8 cellular contexts compared by ENCODE assay signal in the genomic region with DNA sequence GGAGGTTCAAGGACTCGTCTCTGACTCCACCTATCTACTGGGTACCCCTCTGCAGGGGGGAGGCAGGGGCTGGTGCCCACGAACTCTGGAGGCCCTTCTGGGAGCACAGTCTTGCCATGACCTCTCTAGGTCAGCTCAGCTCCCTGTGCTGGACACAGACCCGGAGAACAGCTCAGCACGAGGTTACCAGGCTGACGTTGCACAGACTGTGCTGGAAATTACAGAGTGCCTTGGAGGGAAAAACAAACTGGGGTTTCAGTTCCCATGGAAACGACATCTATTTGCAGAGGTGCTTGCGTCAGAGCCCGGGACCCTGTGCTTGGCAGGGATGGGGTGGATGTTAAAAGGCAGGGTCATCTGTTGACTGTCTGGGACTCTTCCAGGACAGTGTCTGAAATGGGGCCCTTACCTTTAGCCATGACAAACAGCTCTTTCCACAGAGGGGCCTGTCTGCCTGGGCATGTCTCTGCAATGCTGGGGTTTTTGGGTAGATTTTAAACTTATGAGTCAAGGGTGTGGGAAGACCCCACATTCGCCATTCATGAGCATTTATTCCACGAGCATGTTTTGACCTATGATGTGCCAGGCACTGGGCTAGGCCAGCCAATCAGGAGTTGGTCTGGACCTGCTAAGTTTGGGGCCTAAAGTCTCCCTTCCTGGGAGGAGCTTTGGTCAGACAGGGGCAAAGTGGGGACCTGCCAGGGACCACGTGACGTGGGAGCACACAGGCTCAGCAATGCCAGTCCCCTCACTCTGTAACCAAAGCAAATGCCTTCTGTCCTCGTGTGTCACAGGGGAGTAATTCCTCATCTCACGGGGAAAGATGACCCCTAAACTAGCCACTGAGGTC. TPM values are rescaled to one million over a fixed set of nuclear protein-coding genes. Genes with fewer than 3 reads are reported as not detected.
A peak's percentile ranks its signal among the peaks of the same experiment; 100 is the strongest.
DNase-seq lines count a peak whose midpoint lies in the region; ATAC-seq and TF ChIP-seq lines count a peak whose summit lies in the region.

No MANE protein-coding gene starts in this region.

- H3K9me3 ChIP-seq in esophagus squamous epithelium: no peaks in the 10 kb centered on the region
- no peaks in the 10 kb centered on the region for H3K9me3 ChIP-seq in WERI-Rb-1 (ENCODE audit: severe bottlenecking)

- no peak overlapping the region for H3K4me3 ChIP-seq in esophagus squamous epithelium
- no peak overlapping the region for H3K4me3 ChIP-seq in WERI-Rb-1 (ENCODE audit: low read depth, low read length)

- TF ChIP-seq CTCF in activated CD8-positive, alpha-beta T cell treated with anti-CD3 and anti-CD28 coated beads for 36 hours (IDR thresholded peaks at IDR 0.05): no peak
- TF ChIP-seq CTCF in esophagus squamous epithelium (IDR thresholded peaks at IDR 0.05) (no peak), neural crest cell (conservative IDR thresholded peaks at IDR 0.05) (no peak), WERI-Rb-1 (IDR thresholded peaks at IDR 0.05; ENCODE audit: low read depth, low read length) (no peak)

- H3K4me3 Mint-ChIP-seq in activated CD8-positive, alpha-beta T cell treated with anti-CD3 and anti-CD28 coated beads for 36 hours: peak overlapping the region; percentile 71
- H3K4me3 Mint-ChIP-seq in neural crest cell: no peak overlapping the region

- H3K36me3 ChIP-seq in esophagus squamous epithelium (no peaks in the 10 kb centered on the region), WERI-Rb-1 (no peaks in the 10 kb centered on the region)

- intact Hi-C loops in activated CD8-positive, alpha-beta T cell treated with anti-CD3 and anti-CD28 coated beads for 36 hours (cut with micrococcal nuclease): no loop called here
- intact Hi-C loops in esophagus squamous epithelium (cut with DNase I): no loop called here

- H3K4me1 ChIP-seq in esophagus squamous epithelium: peaks cover 39 to 83% (median 68%) of the 10 kb centered on the region in 3 donors

- peak overlapping the region; percentile 93 for H3K27ac Mint-ChIP-seq in activated CD8-positive, alpha-beta T cell treated with anti-CD3 and anti-CD28 coated beads for 36 hours
- H3K27ac Mint-ChIP-seq in neural crest cell (ENCODE audit: unreplicated experiment): peak overlapping the region; percentile 88

- H3K36me3 Mint-ChIP-seq in activated CD8-positive, alpha-beta T cell treated with anti-CD3 and anti-CD28 coated beads for 36 hours (ENCODE audit: low read depth): peaks cover 4% of the 10 kb centered on the region
- H3K36me3 Mint-ChIP-seq in neural crest cell (ENCODE audit: low read depth): no peaks in the 10 kb centered on the region

- peak in 1 of 4 donors; percentile 19 for TF ChIP-seq POLR2A in esophagus squamous epithelium (IDR thresholded peaks at IDR 0.05)

- ATAC-seq in GM18498 (IDR thresholded peaks at IDR 0.05; ENCODE audit: unreplicated experiment): peak; percentile 45
- ATAC-seq in HG03039 (IDR thresholded peaks at IDR 0.05; ENCODE audit: unreplicated experiment): peak; percentile 40
- peak; percentile 60 for ATAC-seq in activated CD8-positive, alpha-beta T cell treated with anti-CD3 and anti-CD28 coated beads for 36 hours

- peaks cover 91% of the 10 kb centered on the region for H3K4me1 Mint-ChIP-seq in activated CD8-positive, alpha-beta T cell treated with anti-CD3 and anti-CD28 coated beads for 36 hours (ENCODE audit: low read depth)
- H3K4me1 Mint-ChIP-seq in neural crest cell: peaks cover 32% of the 10 kb centered on the region

- H3K27me3 ChIP-seq in esophagus squamous epithelium: no peaks in the 10 kb centered on the region
- no peaks in the 10 kb centered on the region for H3K27me3 ChIP-seq in WERI-Rb-1 (ENCODE audit: insufficient read depth, low read depth, severe bottlenecking)

- no peaks in the 10 kb centered on the region for H3K9me3 Mint-ChIP-seq in activated CD8-positive, alpha-beta T cell treated with anti-CD3 and anti-CD28 coated beads for 36 hours
- no peaks in the 10 kb centered on the region for H3K9me3 Mint-ChIP-seq in neural crest cell

- POLR2A ChIA-PET in activated CD8-positive, alpha-beta T cell treated with anti-CD3 and anti-CD28 coated beads for 36 hours (lab: Charles Lee): interaction anchor here (0.8 to 19.7 kb wide), 12 partner anchors 8 to 105 kb away, joined by 3 to 548 read pairs (median 4); a partner anchor contains a TSS

- H3K27me3 Mint-ChIP-seq in activated CD8-positive, alpha-beta T cell treated with anti-CD3 and anti-CD28 coated beads for 36 hours: no peaks in the 10 kb centered on the region
- no peaks in the 10 kb centered on the region for H3K27me3 Mint-ChIP-seq in neural crest cell (ENCODE audit: low read depth)

- 18 to 22% methylated on average over 10 to 11 of the region's 14 CpGs for WGBS in esophagus squamous epithelium, 2 donors

- peak; percentile 91 for DNase-seq in activated CD8-positive, alpha-beta T cell treated with anti-CD3 and anti-CD28 coated beads for 36 hours
- DNase-seq in esophagus squamous epithelium (lab: John Stamatoyannopoulos, UW): no peak
- no peak for DNase-seq in neural crest cell (ENCODE audit: low read depth, low spot score)
- no peak for DNase-seq in DMS53 treated with DMSO at 0.1 percent for 48 hours (lab: John Stamatoyannopoulos, UW; ENCODE audit: unreplicated experiment)
- no peak for DNase-seq in WERI-Rb-1
- DNase-seq in amniotic stem cell (lab: John Stamatoyannopoulos, UW): no peak

- H3K27ac ChIP-seq in esophagus squamous epithelium (peak overlapping the region; percentile 69 to 95 (median 89)), WERI-Rb-1 (no peak overlapping the region; the same call in 1 of the 2 replicates)

- CTCF ChIA-PET in activated CD8-positive, alpha-beta T cell treated with anti-CD3 and anti-CD28 coated beads for 36 hours (lab: Charles Lee): interaction anchor here (1.1 to 15.3 kb wide), 7 partner anchors 9 to 99 kb away, joined by 3 to 234 read pairs (median 5); a partner anchor contains a TSS

RNA-seq across cellular contexts. Expression of a gene that starts 22.5 kb away (rescaled TPM):
- total RNA-seq in activated CD8-positive, alpha-beta T cell treated with anti-CD3 and anti-CD28 coated beads for 36 hours: 100 to 1,000 TPM; 297 to 302 TPM
- under 1 TPM in 3 of 4 donors, not detected in 1; 0.12 to 0.95 (median 0.53) TPM for total RNA-seq in esophagus squamous epithelium
- total RNA-seq in neural crest cell: 0.32 and 0.33 TPM in 2 replicates

RNA-seq across cellular contexts. Expression of a gene that starts 41.4 kb away (rescaled TPM):
- total RNA-seq in activated CD8-positive, alpha-beta T cell treated with anti-CD3 and anti-CD28 coated beads for 36 hours: 1 to 10 TPM; 5.8 to 6.3 TPM
- total RNA-seq in esophagus squamous epithelium (100 to 1,000 TPM in 1 of 4 donors, 10 to 100 TPM in 3; 34.6 to 104 (median 71.1) TPM), neural crest cell (not detected in 2 replicates)

Comparison
In these comparisons a context has a peak if more than half of its experiments do, and no peak if none do; other contexts are left out.
1. RNA of a gene that starts 22.5 kb away (total RNA-seq): 297 to 302 TPM in activated CD8-positive, alpha-beta T cell treated with anti-CD3 and anti-CD28 coated beads for 36 hours; 0.12 to 0.95 TPM in esophagus squamous epithelium and 0.32 to 0.33 TPM in neural crest cell; every median in the first group is over 100 times any median in the second.
2. RNA of a gene that starts 41.4 kb away (total RNA-seq): 34.6 to 104 TPM in esophagus squamous epithelium; 5.8 to 6.3 TPM in activated CD8-positive, alpha-beta T cell treated with anti-CD3 and anti-CD28 coated beads for 36 hours and not detected in neural crest cell; every median in the first group is over 4 times any median in the second.
3. Peak in every context shown above with its lines, with median percentiles within 50 percentile points of each other: ATAC-seq.